Comparison of ENCODE assay signal across 8 cellular contexts in genomic region chr3:172512363-172512762, GRCh38. TPM values are rescaled to one million over a fixed set of nuclear protein-coding genes. Genes with fewer than 3 reads are reported as not detected.
DNase-seq lines count a peak whose midpoint lies in the region; ATAC-seq and TF ChIP-seq lines count a peak whose summit lies in the region.

No MANE protein-coding gene starts in this region.

- no peaks in the 10 kb centered on the region for H3K27me3 Mint-ChIP-seq in activated B cell treated with CpG ODN at 0.5 μM for 24 hours

- DNase-seq in activated B cell treated with CpG ODN at 0.5 μM for 24 hours (no peak), fibroblast of villous mesenchyme (ENCODE audit: low read depth) (peak; percentile 61), SJCRH30 (no peak), uterus (no peak), GM19238 (ENCODE audit: insufficient read length, low spot score) (no peak)
- DNase-seq in stimulated activated CD4-positive, alpha-beta T cell treated with anti-CD3 and anti-CD28 coated beads, Interleukin-2, amount 100 ng/mL, for 24 hours = peak; percentile 65 to 77

- POLR2A ChIA-PET in activated B cell treated with CpG ODN at 0.5 μM for 24 hours (lab: Charles Lee) = interaction anchor here (0.6 to 3.3 kb wide), 3 partner anchors 10 to 238 kb away, joined by 3 to 21 read pairs (median 4); partner anchors contain the start of genes ECT2 and TNFSF10

- no peak overlapping the region for H3K27ac ChIP-seq in SJCRH30
- peak overlapping the region in 1 of 2 donors; percentile 59 for H3K27ac ChIP-seq in uterus

- H3K36me3 ChIP-seq in SJCRH30 = no peaks in the 10 kb centered on the region
- no peaks in the 10 kb centered on the region for H3K36me3 ChIP-seq in uterus

- TF ChIP-seq CTCF in activated B cell treated with CpG ODN at 0.5 μM for 24 hours (IDR thresholded peaks at IDR 0.05) (no peak), fibroblast of villous mesenchyme (IDR thresholded peaks at IDR 0.05; ENCODE audit: insufficient read depth, low read depth, low read length) (no peak), uterus (IDR thresholded peaks at IDR 0.05) (no peak)

- H3K4me3 ChIP-seq in fibroblast of villous mesenchyme (ENCODE audit: low read depth, low read length) = no peak overlapping the region
- H3K4me3 ChIP-seq in SJCRH30 = no peak overlapping the region
- no peak overlapping the region for H3K4me3 ChIP-seq in uterus

- CTCF ChIA-PET in activated B cell treated with CpG ODN at 0.5 μM for 24 hours (lab: Charles Lee) = interaction anchor here (0.7 to 2.8 kb wide), 2 partner anchors 11 to 84 kb away, joined by 3 to 21 read pairs; partner anchors contain the start of gene TNFSF10

- no peak for TF ChIP-seq POLR2A in uterus (IDR thresholded peaks at IDR 0.05)

- no peaks in the 10 kb centered on the region for H3K4me1 ChIP-seq in SJCRH30
- no peaks in the 10 kb centered on the region for H3K4me1 ChIP-seq in uterus

- intact Hi-C loops in activated B cell treated with CpG ODN at 0.5 μM for 24 hours (cut with micrococcal nuclease) (loop anchor here (1.0 to 5.0 kb wide), 5 partner anchors 11 to 238 kb away; partner anchors contain the start of genes ECT2, NCEH1 and TNFSF10), uterus (cut with DNase I; ENCODE audit: low total_unique reads) (no loop called here)

- peaks cover 67% of the 10 kb centered on the region for H3K4me1 Mint-ChIP-seq in activated B cell treated with CpG ODN at 0.5 μM for 24 hours

- H3K27ac Mint-ChIP-seq in activated B cell treated with CpG ODN at 0.5 μM for 24 hours = peak overlapping the region; percentile 84

- H3K27me3 ChIP-seq in SJCRH30 = no peaks in the 10 kb centered on the region
- H3K27me3 ChIP-seq in uterus = no peaks in the 10 kb centered on the region

- peak overlapping the region; percentile 57 for H3K4me3 Mint-ChIP-seq in activated B cell treated with CpG ODN at 0.5 μM for 24 hours

- H3K9me3 ChIP-seq in SJCRH30 (replicated peaks) = no peaks in the 10 kb centered on the region
- no peaks in the 10 kb centered on the region for H3K9me3 ChIP-seq in uterus

- ATAC-seq in GM19395 (IDR thresholded peaks at IDR 0.05; ENCODE audit: unreplicated experiment) = peak; percentile 70
- ATAC-seq in HG03175 (IDR thresholded peaks at IDR 0.05; ENCODE audit: unreplicated experiment) = peak; percentile 55
- ATAC-seq in activated B cell treated with CpG ODN at 0.5 μM for 24 hours (ENCODE audit: low read depth) = peak; percentile 79

- peaks cover 81% of the 10 kb centered on the region for H3K36me3 Mint-ChIP-seq in activated B cell treated with CpG ODN at 0.5 μM for 24 hours (ENCODE audit: low read depth)

- no peaks in the 10 kb centered on the region for H3K9me3 Mint-ChIP-seq in activated B cell treated with CpG ODN at 0.5 μM for 24 hours

RNA-seq across cellular contexts. Expression of gene TNFSF10, which starts 10.9 kb away (rescaled TPM):
- 7.2 and 7.4 TPM in 2 replicates for total RNA-seq in activated B cell treated with CpG ODN at 0.5 μM for 24 hours
- 0.43 and 0.64 TPM in 2 replicates for total RNA-seq in fibroblast of villous mesenchyme
- not detected in 2 replicates for total RNA-seq in SJCRH30 (2014; rRNA removed; shearing (Covaris generic))
- 100 to 1,000 TPM in 1 of 4 donors, 10 to 100 TPM in 3; 26.9 to 163 (median 37.4) TPM for total RNA-seq in uterus

Comparison
In these comparisons a context has a peak if more than half of its experiments do, and no peak if none do; other contexts are left out.
1. DNase-seq: peak in fibroblast of villous mesenchyme (single experiment) and stimulated activated CD4-positive, alpha-beta T cell treated with anti-CD3 and anti-CD28 coated beads, Interleukin-2, amount 100 ng/mL, for 24 hours (2 of 2); none in activated B cell treated with CpG ODN at 0.5 μM for 24 hours (single experiment), SJCRH30 (0 of 2), uterus (0 of 2) and GM19238 (single experiment).
2. Peak in every context shown above with its lines, with median percentiles within 50 percentile points of each other: ATAC-seq.